Comparison of ENCODE assay signal across 8 cellular contexts in genomic region chr18:46916551-46917107, GRCh38. TPM values are rescaled to one million over a fixed set of nuclear protein-coding genes. Genes with fewer than 3 reads are reported as not detected.
A peak's percentile ranks its signal among the peaks of the same experiment; 100 is the strongest.
DNase-seq lines count a peak whose midpoint lies in the region; ATAC-seq and TF ChIP-seq lines count a peak whose summit lies in the region.

No MANE protein-coding gene starts in this region.

- no peaks in the 10 kb centered on the region for H3K9me3 Mint-ChIP-seq in stimulated activated naive CD8-positive, alpha-beta T cell treated with anti-CD3 and anti-CD28 coated beads, Interleukin-15, Interleukin-2, amounts not matched to agents 100 ng/mL and 50 ng/mL, for 24 hours

- ATAC-seq in HG03175 (IDR thresholded peaks at IDR 0.05; ENCODE audit: unreplicated experiment) (peak; percentile 40), left lobe of liver (peak; percentile 24)

- H3K27me3 Mint-ChIP-seq in stimulated activated naive CD8-positive, alpha-beta T cell treated with anti-CD3 and anti-CD28 coated beads, Interleukin-15, Interleukin-2, amounts not matched to agents 100 ng/mL and 50 ng/mL, for 24 hours = no peaks in the 10 kb centered on the region

- peak overlapping the region; percentile 91 for H3K27ac Mint-ChIP-seq in stimulated activated naive CD8-positive, alpha-beta T cell treated with anti-CD3 and anti-CD28 coated beads, Interleukin-15, Interleukin-2, amounts not matched to agents 100 ng/mL and 50 ng/mL, for 24 hours

- peak overlapping the region; percentile 92 for H3K4me3 Mint-ChIP-seq in stimulated activated naive CD8-positive, alpha-beta T cell treated with anti-CD3 and anti-CD28 coated beads, Interleukin-15, Interleukin-2, amounts not matched to agents 100 ng/mL and 50 ng/mL, for 24 hours

- DNase-seq in AG04449 (ENCODE audit: low read depth, low spot score) (no peak), GM10266 (ENCODE audit: extremely low spot score) (peak; percentile 75), SK-MEL-5 (ENCODE audit: low read depth, low spot score) (peak; percentile 29), left lobe of liver (ENCODE audit: low spot score) (no peak), UCSD-AML1 (lab: John Stamatoyannopoulos, UW; ENCODE audit: unreplicated experiment) (no peak)
- DNase-seq in central memory CD4-positive, alpha-beta T cell = peak; percentile 39

- POLR2A ChIA-PET in AG04449 (lab: Yijun Ruan, JAX) = interaction anchor here (1.0 to 1.5 kb wide), 2 partner anchors 23 to 197 kb away, joined by 3 to 5 read pairs; no protein-coding TSS in a partner anchor

- no peaks in the 10 kb centered on the region for H3K36me3 Mint-ChIP-seq in stimulated activated naive CD8-positive, alpha-beta T cell treated with anti-CD3 and anti-CD28 coated beads, Interleukin-15, Interleukin-2, amounts not matched to agents 100 ng/mL and 50 ng/mL, for 24 hours (ENCODE audit: low read depth)

- CTCF ChIA-PET in AG04449 (lab: Yijun Ruan, JAX) = no interaction called here

- peaks cover 45% of the 10 kb centered on the region for H3K4me1 Mint-ChIP-seq in stimulated activated naive CD8-positive, alpha-beta T cell treated with anti-CD3 and anti-CD28 coated beads, Interleukin-15, Interleukin-2, amounts not matched to agents 100 ng/mL and 50 ng/mL, for 24 hours (ENCODE audit: low read depth)

- H3K4me3 ChIP-seq in AG04449 (ENCODE audit: low read depth, low read length) = peak overlapping the region; percentile 86

- in situ Hi-C loops in SK-MEL-5 (cut with HindIII; ENCODE audit: low pct_unique_long_range_greater_than_20kb, low sequenced_read_pairs) = no loop called here

- TF ChIP-seq CTCF in AG04449 (IDR thresholded peaks at IDR 0.05; ENCODE audit: insufficient read depth, low read length, missing control alignments) (no peak), GM10266 (IDR thresholded peaks at IDR 0.05; ENCODE audit: control insufficient read depth, insufficient read depth, low read depth, missing control alignments) (no peak)

RNA-seq across cellular contexts. Expression of gene PIAS2, which starts 0.7 kb away (rescaled TPM):
- 29.0 and 32.3 TPM in 2 replicates for total RNA-seq in SK-MEL-5 (2014; rRNA removed; shearing (Covaris generic))
- polyA plus RNA-seq in SK-MEL-5 (2015; cell fraction: cytosol; rRNA removed) = 14.7 and 16.8 TPM in 2 replicates
- 33.1 and 38.1 TPM in 2 replicates for polyA plus RNA-seq in SK-MEL-5 (2015; cell fraction: nucleus; rRNA removed)
- total RNA-seq in left lobe of liver = 13.7 TPM

RNA-seq across cellular contexts. Expression of gene KATNAL2, which starts 0.8 kb away (rescaled TPM):
- total RNA-seq in SK-MEL-5 (2014; rRNA removed; shearing (Covaris generic)) = 9.5 and 10.0 TPM in 2 replicates
- polyA plus RNA-seq in SK-MEL-5 (2015; cell fraction: cytosol; rRNA removed) = 4.2 and 5.3 TPM in 2 replicates
- polyA plus RNA-seq in SK-MEL-5 (2015; cell fraction: nucleus; rRNA removed) = 94.8 and 119 TPM in 2 replicates
- 4.5 TPM for total RNA-seq in left lobe of liver

Comparison
In these comparisons a context has a peak if more than half of its experiments do, and no peak if none do; other contexts are left out.
1. DNase-seq: peak in GM10266 (single experiment), SK-MEL-5 (single experiment) and central memory CD4-positive, alpha-beta T cell (single experiment); none in AG04449 (single experiment), left lobe of liver (single experiment) and UCSD-AML1 (single experiment).